Comparison of ENCODE assay signal across 8 cellular contexts in genomic region chr2:218898109-218898878, GRCh38. TPM values are rescaled to one million over a fixed set of nuclear protein-coding genes. Genes with fewer than 3 reads are reported as not detected.
DNase-seq lines count a peak whose midpoint lies in the region; ATAC-seq and TF ChIP-seq lines count a peak whose summit lies in the region.

No MANE protein-coding gene starts in this region.

- intact Hi-C loops in activated CD4-positive, alpha-beta T cell treated with anti-CD3 and anti-CD28 coated beads for 36 hours (cut with DNase I, micrococcal nuclease): loop anchor here (1.0 to 5.0 kb wide), 8 partner anchors 10 to 671 kb away; partner anchors contain the start of genes BCS1L (in 1 of the 2), CHPF (in 1 of the 2), GMPPA (in 1 of the 2) and TMEM198 (in 1 of the 2)
- intact Hi-C loops in posterior vena cava (cut with DNase I): no loop called here

- H2BK12ac ChIP-seq in H9 (ENCODE audit: insufficient read length, low read depth, low read length): no peak overlapping the region

- no peak overlapping the region for H2AK5ac ChIP-seq in H9 (ENCODE audit: insufficient read length, low read length)

- H3K4me3 Mint-ChIP-seq in H9: peak overlapping the region in 1 of 2 experiments; percentile 31; a peak in 3 of 5 replicates
- H3K4me3 Mint-ChIP-seq in activated CD4-positive, alpha-beta T cell treated with anti-CD3 and anti-CD28 coated beads for 36 hours: peak overlapping the region; percentile 49
- peak overlapping the region; percentile 42 for H3K4me3 Mint-ChIP-seq in chondrocyte (ENCODE audit: unreplicated experiment)

- ATAC-seq in activated CD4-positive, alpha-beta T cell treated with anti-CD3 and anti-CD28 coated beads for 36 hours: peak; percentile 15
- peak; percentile 64 for ATAC-seq in lung (ENCODE audit: insufficient read depth, low FRiP score)

- POLR2A ChIA-PET in activated CD4-positive, alpha-beta T cell treated with anti-CD3 and anti-CD28 coated beads for 36 hours (lab: Charles Lee): interaction anchor here (0.8 to 1.8 kb wide), 4 partner anchors 15 to 22 kb away, joined by 3 to 15 read pairs (median 7); partner anchors contain the start of gene WNT10A

- no CpG with 5 or more reads among the region's 52 CpGs for WGBS in H9 (ENCODE audit: extremely low coverage, insufficient read length, low lambda C conversion rate)
- 4% methylated on average over 50 to 52 of the region's 52 CpGs for WGBS in lung, 2 donors

- peaks cover 17 to 33% of the 10 kb centered on the region in 2 experiments for H3K4me1 Mint-ChIP-seq in H9
- peaks cover 42% of the 10 kb centered on the region for H3K4me1 Mint-ChIP-seq in activated CD4-positive, alpha-beta T cell treated with anti-CD3 and anti-CD28 coated beads for 36 hours
- peaks cover 16% of the 10 kb centered on the region for H3K4me1 Mint-ChIP-seq in chondrocyte (ENCODE audit: low read depth)

- H3K9ac ChIP-seq in ES-I3 (ENCODE audit: low read depth, low read length) (peak overlapping the region; percentile 46; the same call in 1 of the 2 replicates), H9 (ENCODE audit: extremely low read depth, insufficient read length, low read length) (no peak overlapping the region)

- H3K27ac ChIP-seq in H9 (ENCODE audit: insufficient read length, low read depth, low read length) (no peak overlapping the region), lung (ENCODE audit: low read depth in 1 of 2, low read length in 1 of 2) (no peak overlapping the region)

- H3K4me1 ChIP-seq in ES-I3 (ENCODE audit: insufficient read depth, low read length) (peaks cover 26% of the 10 kb centered on the region), H9 (ENCODE audit: insufficient read depth, low read length) (peaks cover 3% of the 10 kb centered on the region; the same call in 1 of the 2 replicates), lung (ENCODE audit: control insufficient read depth in 2 of 2, insufficient read depth in 2 of 2, low read length in 2 of 2) (peaks cover 0 to 18% of the 10 kb centered on the region in 2 donors)

- H3K4ac ChIP-seq in H9 (ENCODE audit: low read depth, low read length): no peak overlapping the region

- peaks cover 2% of the 10 kb centered on the region for H3K23me2 ChIP-seq in H9 (ENCODE audit: insufficient read length, low read depth, low read length, poor library complexity, severe bottlenecking)

- H2BK120ac ChIP-seq in H9 (ENCODE audit: low read depth, low read length, poor library complexity, severe bottlenecking): no peak overlapping the region

- CTCF ChIA-PET in activated CD4-positive, alpha-beta T cell treated with anti-CD3 and anti-CD28 coated beads for 36 hours (lab: Charles Lee): interaction anchor here (0.5 to 10.1 kb wide), 33 partner anchors 8 to 815 kb away, joined by 3 to 620 read pairs (median 4); partner anchors contain the start of genes CDK5R2, WNT10A and WNT6

- H4K91ac ChIP-seq in H9 (ENCODE audit: insufficient read length, low read depth, low read length): no peak overlapping the region

- no peak overlapping the region for H2BK15ac ChIP-seq in H9 (ENCODE audit: low read depth, low read length)

- H3K36me3 ChIP-seq in ES-I3 (ENCODE audit: insufficient read depth, low read length): no peaks in the 10 kb centered on the region
- H3K36me3 ChIP-seq in lung (ENCODE audit: control insufficient read depth in 2 of 2, insufficient read depth in 2 of 2, low read length in 2 of 2): no peaks in the 10 kb centered on the region

- no peak overlapping the region for H3K27ac Mint-ChIP-seq in H9
- H3K27ac Mint-ChIP-seq in activated CD4-positive, alpha-beta T cell treated with anti-CD3 and anti-CD28 coated beads for 36 hours: no peak overlapping the region
- no peak overlapping the region for H3K27ac Mint-ChIP-seq in chondrocyte (ENCODE audit: unreplicated experiment)

- H3K27me3 Mint-ChIP-seq in H9 (ENCODE audit: low read depth): peaks cover 98% of the 10 kb centered on the region
- H3K27me3 Mint-ChIP-seq in activated CD4-positive, alpha-beta T cell treated with anti-CD3 and anti-CD28 coated beads for 36 hours: peaks cover 30% of the 10 kb centered on the region
- H3K27me3 Mint-ChIP-seq in chondrocyte (ENCODE audit: low read depth): peaks cover 63% of the 10 kb centered on the region

- H2BK20ac ChIP-seq in H9 (ENCODE audit: low read depth, low read length, poor library complexity, severe bottlenecking): no peak overlapping the region

- H3K9me3 ChIP-seq in ES-I3 (ENCODE audit: control insufficient read depth, insufficient read depth, low read length) (no peaks in the 10 kb centered on the region), H9 (ENCODE audit: control insufficient read depth, low read depth, low read length) (no peaks in the 10 kb centered on the region), lung (ENCODE audit: control insufficient read depth in 2 of 2, insufficient read depth in 1 of 2, low read length in 1 of 2) (no peaks in the 10 kb centered on the region)

- H3K14ac ChIP-seq in H9 (ENCODE audit: insufficient read depth, low read length): no peak overlapping the region

- H3T11ph ChIP-seq in H9 (ENCODE audit: low read length): no peak overlapping the region

- H4K20me1 ChIP-seq in H9 (ENCODE audit: control insufficient read depth, insufficient read depth, insufficient read length): no peaks in the 10 kb centered on the region

- H3K9me3 Mint-ChIP-seq in H9 (peaks cover 0 to 6% of the 10 kb centered on the region in 2 experiments; a peak in 4 of 5 replicates), chondrocyte (ENCODE audit: low read depth) (peaks cover 6% of the 10 kb centered on the region)
- H3K9me3 Mint-ChIP-seq in activated CD4-positive, alpha-beta T cell treated with anti-CD3 and anti-CD28 coated beads for 36 hours (ENCODE audit: low read depth): no peaks in the 10 kb centered on the region

- no peak overlapping the region for H3K4me3 ChIP-seq in lung

- H3K79me1 ChIP-seq in H9 (ENCODE audit: insufficient read depth, low read depth, low read length, poor library complexity, severe bottlenecking): no peaks in the 10 kb centered on the region

- no peak overlapping the region for H2BK5ac ChIP-seq in H9 (ENCODE audit: insufficient read length, low read length)

- H3K27me3 ChIP-seq in H9 (ENCODE audit: insufficient read depth, low read length) (peaks cover 73% of the 10 kb centered on the region), lung (ENCODE audit: control insufficient read depth, insufficient read depth) (peaks cover 4% of the 10 kb centered on the region)

- no peaks in the 10 kb centered on the region for H3K79me2 ChIP-seq in H9 (ENCODE audit: insufficient read depth, low read length)

- peak overlapping the region; percentile 42 for H3K4me2 ChIP-seq in H9 (ENCODE audit: insufficient read depth, insufficient read length, low read length)

- peak; percentile 91 for DNase-seq in H9
- peak; percentile 46 for DNase-seq in NCI-H1694 treated with DMSO at 0.1 percent for 48 hours (lab: John Stamatoyannopoulos, UW)
- peak; percentile 91 for DNase-seq in activated CD4-positive, alpha-beta T cell treated with anti-CD3 and anti-CD28 coated beads for 36 hours
- no peak for DNase-seq in chondrocyte (ENCODE audit: low spot score)
- DNase-seq in lung (ENCODE audit: low spot score): peak; percentile 69
- peak; percentile 75 to 83 for DNase-seq in stimulated activated CD8-positive, alpha-beta memory T cell treated with anti-CD3 and anti-CD28 coated beads, Interleukin-2, amount 100 ng/mL, for 48 hours (ENCODE audit: low read depth in 2 of 2)
- no peak for DNase-seq in posterior vena cava (ENCODE audit: low spot score)

- H3K18ac ChIP-seq in H9 (ENCODE audit: insufficient read length, low read depth, low read length): no peak overlapping the region

- H3K56ac ChIP-seq in H9 (ENCODE audit: insufficient read length, low read depth, low read length): no peak overlapping the region

- H3K36me3 Mint-ChIP-seq in H9 (ENCODE audit: insufficient read depth in 1 of 3, low read depth in 3 of 3) (no peaks in the 10 kb centered on the region; a peak in 1 of 7 replicates), chondrocyte (ENCODE audit: low read depth) (peaks cover 4% of the 10 kb centered on the region)
- H3K36me3 Mint-ChIP-seq in activated CD4-positive, alpha-beta T cell treated with anti-CD3 and anti-CD28 coated beads for 36 hours (ENCODE audit: low read depth): peaks cover 2% of the 10 kb centered on the region

- no peak overlapping the region for H2AFZ ChIP-seq in H9 (ENCODE audit: low read length)

- H4K5ac ChIP-seq in H9 (ENCODE audit: insufficient read length, low read depth, low read length): no peak overlapping the region

- no peak overlapping the region for H4K8ac ChIP-seq in H9 (replicated peaks; ENCODE audit: insufficient read length, low read depth, low read length)

- TF ChIP-seq CTCF in H9 (conservative IDR thresholded peaks at IDR 0.05) (peak; percentile 99), chondrocyte (IDR thresholded peaks at IDR 0.05) (peak; percentile 99), lung (IDR thresholded peaks at IDR 0.05; ENCODE audit: control extremely low read depth, extremely low read depth) (peak; percentile 91)

- no peak overlapping the region for H3K23ac ChIP-seq in H9 (ENCODE audit: insufficient read length, low read depth, low read length)

RNA-seq across cellular contexts. Expression of gene WNT10A, which starts 17.6 kb away (rescaled TPM):
- total RNA-seq in H9 (2021) (not detected in 2 replicates), chondrocyte (not detected in 3 replicates), lung (under 1 TPM; 0.65 to 0.77 TPM), posterior vena cava (not detected)
- 1 to 10 TPM; 5.4 to 6.0 TPM for total RNA-seq in activated CD4-positive, alpha-beta T cell treated with anti-CD3 and anti-CD28 coated beads for 36 hours
- under 1 TPM; 0.17 to 0.43 TPM for polyA plus RNA-seq in lung

RNA-seq across cellular contexts. Expression of gene WNT6, which starts 38.7 kb away (rescaled TPM):
- total RNA-seq in H9 (2021) (not detected in 2 replicates), chondrocyte (not detected in 3 replicates), lung (under 1 TPM; 0.40 to 0.54 TPM), posterior vena cava (under 1 TPM; 0.23 to 0.24 TPM)
- total RNA-seq in activated CD4-positive, alpha-beta T cell treated with anti-CD3 and anti-CD28 coated beads for 36 hours: under 1 TPM in 1 of 2 experiments, not detected in 1; 0.30 TPM
- polyA plus RNA-seq in lung: under 1 TPM; 0.08 to 0.16 TPM

Comparison
In these comparisons a context has a peak if more than half of its experiments do, and no peak if none do; other contexts are left out.
1. DNase-seq: peak in H9 (single experiment), NCI-H1694 treated with DMSO at 0.1 percent for 48 hours (single experiment), activated CD4-positive, alpha-beta T cell treated with anti-CD3 and anti-CD28 coated beads for 36 hours (single experiment), lung (single experiment) and stimulated activated CD8-positive, alpha-beta memory T cell treated with anti-CD3 and anti-CD28 coated beads, Interleukin-2, amount 100 ng/mL, for 48 hours (2 of 2); none in chondrocyte (single experiment) and posterior vena cava (single experiment).
2. intact Hi-C loops: an anchor here in activated CD4-positive, alpha-beta T cell treated with anti-CD3 and anti-CD28 coated beads for 36 hours (1.0 to 5.0 kb wide); none called in posterior vena cava.
3. Peak in every context shown above with its lines, with median percentiles within 50 percentile points of each other: CTCF ChIP-seq.